ENCODE assay signal across 15 cellular contexts in the genomic region with DNA sequence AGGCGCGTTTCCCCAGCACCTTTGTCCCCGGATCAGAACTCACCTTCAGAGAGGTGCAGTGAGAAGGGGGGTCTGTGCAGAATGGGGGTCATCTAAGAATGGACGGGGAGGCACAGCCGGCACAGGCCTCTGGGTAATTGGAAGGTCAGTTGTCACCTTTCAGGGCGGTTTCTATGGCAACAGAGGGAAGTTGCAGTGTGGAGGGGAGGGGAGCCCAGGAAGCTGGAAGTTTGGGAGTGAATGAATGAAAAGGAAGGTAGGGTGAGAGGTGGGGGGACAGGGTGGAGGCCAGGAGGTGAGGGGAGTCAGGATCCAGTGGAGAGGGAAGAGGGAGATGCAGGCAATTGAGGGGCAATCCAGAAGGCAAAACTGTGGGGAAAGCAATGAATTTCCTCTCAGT. TPM values are rescaled to one million over a fixed set of nuclear protein-coding genes. Genes with fewer than 3 reads are reported as not detected.
DNase-seq lines count a peak whose midpoint lies in the region; ATAC-seq, FAIRE-seq and TF ChIP-seq lines count a peak whose summit lies in the region.
"Had no signal": no experiment of that assay in that cellular context is flagged by ENCODE, and none has a peak within 500 bp of the region (broad histone marks: within the 10 kb centered on the region; RNA-seq: fewer than 3 reads in every experiment).

No MANE protein-coding gene starts in this region.

- TF ChIP-seq POLR2A in K562 (conservative IDR thresholded peaks at IDR 0.05) (no peak), Peyer's patch (IDR thresholded peaks at IDR 0.05) (no peak)

- POLR2A ChIA-PET in K562 (lab: Yijun Ruan, JAX), result no interaction called here

- no peak for FAIRE-seq in K562 (lab: Jason Lieb, UNC)

- CTCF ChIA-PET in K562 (lab: Yijun Ruan, JAX; ENCODE audit: low intra/inter-chr PET ratio), result no interaction called here

- intact Hi-C loops in K562 (cut with micrococcal nuclease), result no loop called here

- no peak overlapping the region for H2BK12ac ChIP-seq in trophoblast cell (ENCODE audit: low read length)

- DNase-seq in K562 (ENCODE audit: extremely low read depth in 1 of 4, low spot score in 3 of 4) (no peak), left kidney (ENCODE audit: low read depth, low spot score) (peak; percentile 39), trophoblast cell (no peak), Peyer's patch (no peak), OCI-M1 (lab: John Stamatoyannopoulos, UW) (no peak)
- DNase-seq: CD4-positive, CD25-positive, alpha-beta regulatory T cell; DMS53; HCEC 1CT; HFFc6 had no signal

- H3K14ac ChIP-seq in trophoblast cell (ENCODE audit: low read length), result no peak overlapping the region

- H3K9ac ChIP-seq in BLaER1 (no peak overlapping the region), K562 (ENCODE audit: insufficient read depth in 1 of 2, low read depth in 2 of 2, low read length in 2 of 2) (no peak overlapping the region), trophoblast cell (ENCODE audit: low read length) (no peak overlapping the region)

- TF ChIP-seq RAD21 in K562 (CRISPR knock-in tag; conservative IDR thresholded peaks at IDR 0.05 in 1 of 2, IDR thresholded peaks at IDR 0.05 in 1 of 2), result no peak

- H3K4me2 ChIP-seq in BLaER1, result peak overlapping the region; percentile 85
- H3K4me2 ChIP-seq in K562 (ENCODE audit: insufficient read depth, low read length), result no peak overlapping the region
- no peak overlapping the region for H3K4me2 ChIP-seq in trophoblast cell (ENCODE audit: low read length)

- BruUV-seq in K562 (replicated peaks; lab: Mats Ljungman, UMichigan), result no TSS peak

- H2AFZ ChIP-seq in K562 (ENCODE audit: low read depth, low read length), result no peak overlapping the region
- H2AFZ ChIP-seq in trophoblast cell (ENCODE audit: insufficient read depth, low read length, poor library complexity), result no peak overlapping the region

- H2AK5ac ChIP-seq in trophoblast cell (ENCODE audit: low read length), result no peak overlapping the region

- H3K79me2 ChIP-seq in K562 (ENCODE audit: control insufficient read depth, insufficient read depth, low read length) (no peaks in the 10 kb centered on the region), trophoblast cell (ENCODE audit: control insufficient read depth, insufficient read depth, low read length, poor library complexity) (no peaks in the 10 kb centered on the region)

- H4K12ac ChIP-seq in trophoblast cell (ENCODE audit: low read depth, low read length), result no peak overlapping the region

- no peak for TF ChIP-seq EP300 in K562 (IDR thresholded peaks at IDR 0.05; ENCODE audit: low read length)

- no peak for ATAC-seq in K562
- no peak for ATAC-seq in HG02588 (IDR thresholded peaks at IDR 0.05; ENCODE audit: unreplicated experiment)

- no peak overlapping the region for H2BK120ac ChIP-seq in trophoblast cell (ENCODE audit: insufficient read depth, low read length, poor library complexity)

- H3K9me3 ChIP-seq in BLaER1, result peaks cover 12% of the 10 kb centered on the region
- H3K9me3 ChIP-seq in K562 (replicated peaks; ENCODE audit: control insufficient read depth, insufficient read depth, low read depth, low read length), result no peaks in the 10 kb centered on the region
- H3K9me3 ChIP-seq in trophoblast cell (ENCODE audit: insufficient read depth, low read depth, low read length), result peaks cover 6% of the 10 kb centered on the region
- no peaks in the 10 kb centered on the region for H3K9me3 ChIP-seq in Peyer's patch

- H2BK5ac ChIP-seq in trophoblast cell (ENCODE audit: low read depth, low read length, poor library complexity), result no peak overlapping the region

- H4K8ac ChIP-seq in trophoblast cell (ENCODE audit: low read depth, low read length), result no peak overlapping the region

- TF ChIP-seq CTCF in K562 (IDR thresholded peaks at IDR 0.05 in 2 of 3, conservative IDR thresholded peaks at IDR 0.05 in 1 of 3; ENCODE audit: insufficient read depth in 2 of 3, low read depth in 1 of 3, low read length in 3 of 3) (no peak), Peyer's patch (IDR thresholded peaks at IDR 0.05) (no peak)

- 0% methylated on average over 6 of the region's 6 CpGs for WGBS in K562 (ENCODE audit: insufficient coverage, low coverage, missing lambda C conversion rate)
- no CpG with 5 or more reads among the region's 6 CpGs for WGBS in trophoblast cell (ENCODE audit: extremely low coverage, insufficient coverage, insufficient read length)

- H4K91ac ChIP-seq in trophoblast cell (ENCODE audit: low read depth, low read length), result no peak overlapping the region

- H3K9me1 ChIP-seq in K562 (ENCODE audit: control insufficient read depth, insufficient read depth, low read length), result no peaks in the 10 kb centered on the region

- H3K4me1 ChIP-seq in BLaER1 (peaks cover 54% of the 10 kb centered on the region), K562 (replicated peaks in 1 of 2; ENCODE audit: control insufficient read depth in 2 of 2, insufficient read depth in 2 of 2, low read length in 2 of 2) (no peaks in the 10 kb centered on the region), trophoblast cell (ENCODE audit: control insufficient read depth in 1 of 2, insufficient read depth in 2 of 2, low read length in 2 of 2) (no peaks in the 10 kb centered on the region), Peyer's patch (no peaks in the 10 kb centered on the region)

- H3K23ac ChIP-seq in trophoblast cell (ENCODE audit: low read length), result no peak overlapping the region

- H3K79me1 ChIP-seq in trophoblast cell (ENCODE audit: low read length), result no peaks in the 10 kb centered on the region

- H3K27ac ChIP-seq in BLaER1 (peak overlapping the region; percentile 38; the same call in 1 of the 2 replicates), K562 (ENCODE audit: extremely low read depth, low read depth, low read length) (no peak overlapping the region), trophoblast cell (ENCODE audit: low read depth, low read length) (no peak overlapping the region), Peyer's patch (no peak overlapping the region)
- H3K27ac ChIP-seq: 22Rv1, HL-60 had no signal

- H3K18ac ChIP-seq in trophoblast cell (ENCODE audit: low read length), result no peak overlapping the region

- no peak overlapping the region for H3K4ac ChIP-seq in trophoblast cell (ENCODE audit: low read depth, low read length)

- 0 out of 2 replicates have a peak, but pooled peaks cover 4% of the 10 kb centered on the region for H3K36me3 ChIP-seq in BLaER1
- no peaks in the 10 kb centered on the region for H3K36me3 ChIP-seq in K562 (ENCODE audit: control insufficient read depth, insufficient read depth, low read length)
- H3K36me3 ChIP-seq in trophoblast cell (ENCODE audit: control insufficient read depth in 1 of 2, insufficient read depth in 2 of 2, low read length in 2 of 2), result no peaks in the 10 kb centered on the region
- no peaks in the 10 kb centered on the region for H3K36me3 ChIP-seq in Peyer's patch

- H4K20me1 ChIP-seq in BLaER1 (no peaks in the 10 kb centered on the region), K562 (replicated peaks; ENCODE audit: control insufficient read depth, insufficient read depth, low read length) (no peaks in the 10 kb centered on the region)

- H3K4me3 ChIP-seq in BLaER1 (no peak overlapping the region), K562 (no peak overlapping the region), trophoblast cell (ENCODE audit: low read depth, low read length) (peak overlapping the region; percentile 16), Peyer's patch (no peak overlapping the region)

- no peaks in the 10 kb centered on the region for H3K27me3 ChIP-seq in BLaER1
- peaks cover 37 to 66% of the 10 kb centered on the region in 2 experiments for H3K27me3 ChIP-seq in K562 (ENCODE audit: control insufficient read depth in 2 of 2, insufficient read depth in 2 of 2, low read length in 2 of 2)
- H3K27me3 ChIP-seq in trophoblast cell (ENCODE audit: insufficient read depth, low read length), result no peaks in the 10 kb centered on the region
- H3K27me3 ChIP-seq in Peyer's patch, result no peaks in the 10 kb centered on the region

- in situ Hi-C loops in K562 (cut with MboI), result no loop called here

RNA-seq across cellular contexts. Expression of a gene that starts 12.4 kb away (rescaled TPM):
- not detected in 2 replicates for total RNA-seq in K562 (2011; cell fraction: chromatin; rRNA removed; ENCODE audit: low replicate concordance)
- not detected in 2 replicates for total RNA-seq in K562 (2011; cell fraction: nucleolus; rRNA removed)
- total RNA-seq in K562 (2011; cell fraction: nucleoplasm; rRNA removed), result not detected in 2 replicates
- total RNA-seq in K562 (2014; rRNA removed) (not detected in 2 replicates), K562 (2014; rRNA removed; fragmentation: Illumina TruSeq; extraction: Trizol) (not detected in 2 replicates), K562 (2015; rRNA removed; fragmentation: Illumina TruSeq; extraction: Trizol) (not detected in 2 replicates), K562 (2021) (not detected in 2 replicates), Peyer's patch (not detected)
- polyA plus RNA-seq in K562 (2011; rRNA removed) (not detected in 2 replicates), K562 (2014; fragmentation: Illumina TruSeq; extraction: Trizol) (not detected in 2 replicates), K562 (2014; fragmentation: Nextera tagmentation; extraction: Ambion mirVana) (not detected), K562 (2014; rRNA removed) (not detected in 2 replicates)
- not detected in 2 replicates for polyA plus RNA-seq in K562 (2011; cell fraction: cytosol; rRNA removed)
- polyA plus RNA-seq in K562 (2011; cell fraction: nucleus; rRNA removed), result not detected in 2 replicates
- polyA plus RNA-seq in K562 (2012), result not detected in 2 replicates
- not detected in 2 replicates for polyA minus RNA-seq in K562 (2011; rRNA and poly(A)+ RNA removed)
- not detected in 2 replicates for polyA minus RNA-seq in K562 (2011; cell fraction: cytosol; rRNA and poly(A)+ RNA removed)
- polyA minus RNA-seq in K562 (2011; cell fraction: nucleus; rRNA and poly(A)+ RNA removed), result not detected in 2 replicates
- polyA plus RNA-seq in trophoblast cell (2013), result not detected in 2 replicates
- total RNA-seq: A673; CD4-positive, CD25-positive, alpha-beta regulatory T cell; HFFc6 had no signal
- polyA plus RNA-seq: BJ; CD4-positive, CD25-positive, alpha-beta regulatory T cell had no signal

RNA-seq across cellular contexts. Expression of a gene that starts 42.5 kb away (rescaled TPM):
- total RNA-seq in K562 (2011; cell fraction: chromatin; rRNA removed; ENCODE audit: low replicate concordance), result not detected in 2 replicates
- not detected in 2 replicates for total RNA-seq in K562 (2011; cell fraction: nucleolus; rRNA removed)
- total RNA-seq in K562 (2011; cell fraction: nucleoplasm; rRNA removed), result not detected in 2 replicates
- not detected in 2 replicates for total RNA-seq in K562 (2014; rRNA removed)
- total RNA-seq in K562 (2014; rRNA removed; fragmentation: Illumina TruSeq; extraction: Trizol), result not detected in 2 replicates
- total RNA-seq in K562 (2015; rRNA removed; fragmentation: Illumina TruSeq; extraction: Trizol), result not detected in 2 replicates
- total RNA-seq in K562 (2021), result not detected in 2 replicates
- polyA plus RNA-seq in K562 (2011; rRNA removed), result not detected in 2 replicates
- not detected in 2 replicates for polyA plus RNA-seq in K562 (2011; cell fraction: cytosol; rRNA removed)
- polyA plus RNA-seq in K562 (2011; cell fraction: nucleus; rRNA removed), result not detected in 2 replicates
- polyA plus RNA-seq in K562 (2012), result not detected in 2 replicates
- not detected in 2 replicates for polyA plus RNA-seq in K562 (2014; fragmentation: Illumina TruSeq; extraction: Trizol)
- not detected for polyA plus RNA-seq in K562 (2014; fragmentation: Nextera tagmentation; extraction: Ambion mirVana)
- not detected in 2 replicates for polyA plus RNA-seq in K562 (2014; rRNA removed)
- polyA minus RNA-seq in K562 (2011; rRNA and poly(A)+ RNA removed), result not detected in 2 replicates
- not detected in 2 replicates for polyA minus RNA-seq in K562 (2011; cell fraction: cytosol; rRNA and poly(A)+ RNA removed)
- polyA minus RNA-seq in K562 (2011; cell fraction: nucleus; rRNA and poly(A)+ RNA removed), result not detected in 2 replicates
- 0.29 and 0.42 TPM in 2 replicates for polyA plus RNA-seq in trophoblast cell (2013)
- 10 to 100 TPM in 2 of 4 donors, 1 to 10 TPM in 2; 1.9 to 35.5 (median 10.1) TPM for total RNA-seq in Peyer's patch
- total RNA-seq: A673; CD4-positive, CD25-positive, alpha-beta regulatory T cell had no signal
- polyA plus RNA-seq: CD4-positive, CD25-positive, alpha-beta regulatory T cell had no signal
